In genomic region chr5:52469835-52470234, GRCh38 we compare ENCODE assay signal across 16 cellular contexts.
DNase-seq lines count a peak whose midpoint lies in the region; ATAC-seq, FAIRE-seq and TF ChIP-seq lines count a peak whose summit lies in the region.
"Had no signal": no experiment of that assay in that cellular context is flagged by ENCODE, and none has a peak within 500 bp of the region (broad histone marks: within the 10 kb centered on the region; RNA-seq: fewer than 3 reads in every experiment).

No MANE protein-coding gene starts in this region.

- H3K27me3 ChIP-seq in hepatocyte = no peaks in the 10 kb centered on the region

- H3K9me3 ChIP-seq in hepatocyte (ENCODE audit: low read depth) = no peaks in the 10 kb centered on the region
- H3K9me3 ChIP-seq: thoracic aorta had no signal

- H2AFZ ChIP-seq in hepatocyte = peak overlapping the region; percentile 16

- no peaks in the 10 kb centered on the region for H3K9me2 ChIP-seq in hepatocyte (replicated peaks; ENCODE audit: insufficient read depth)

- DNase-seq in SIG-M5 treated with dmso at 0.1 percent for 504 hours (lab: John Stamatoyannopoulos, UW; ENCODE audit: unreplicated experiment) (peak; percentile 43), SIG-M5 (lab: John Stamatoyannopoulos, UW) (no peak), GM19239 (ENCODE audit: insufficient read length, low spot score) (no peak), NOMO-1 treated with dmso at 0.1 percent for 144 hours (lab: John Stamatoyannopoulos, UW; ENCODE audit: unreplicated experiment) (peak; percentile 8), hepatocyte (ENCODE audit: low spot score) (no peak), SW 1271 (lab: John Stamatoyannopoulos, UW) (no peak)
- DNase-seq: activated T-cell treated with anti-CD3 and anti-CD28 coated beads for 4 hours, NCI-H1048, NCI-H226 had no signal

- peak overlapping the region; percentile 63 for H3K4me2 ChIP-seq in hepatocyte

- no peaks in the 10 kb centered on the region for H3K4me1 ChIP-seq in hepatocyte (ENCODE audit: insufficient read depth)

- FAIRE-seq in GM19239 (lab: Jason Lieb, UNC) = peak; percentile 11
- FAIRE-seq: GM18507 had no signal

- no peaks in the 10 kb centered on the region for H3K36me3 ChIP-seq in hepatocyte (replicated peaks; ENCODE audit: insufficient read depth, low read depth)
- H3K36me3 ChIP-seq: thoracic aorta had no signal

- no peak overlapping the region for H3K4me3 ChIP-seq in hepatocyte
- H3K4me3 ChIP-seq: thoracic aorta had no signal

- H3K79me2 ChIP-seq in hepatocyte = no peaks in the 10 kb centered on the region

- H4K20me1 ChIP-seq in hepatocyte (ENCODE audit: insufficient read depth, poor library complexity, severe bottlenecking) = no peaks in the 10 kb centered on the region

- no peak overlapping the region for H3K27ac ChIP-seq in hepatocyte
- H3K27ac ChIP-seq: 22Rv1, RWPE1, thoracic aorta had no signal

- TF ChIP-seq CTCF in hepatocyte (IDR thresholded peaks at IDR 0.05; ENCODE audit: poor library complexity) = no peak

- WGBS in hepatocyte (ENCODE audit: low lambda C conversion rate, missing lambda C conversion rate) = 64% methylated on average over 1 of the region's 1 CpG

- ATAC-seq in SK-N-SH treated with all-trans-retinoic acid at 6 μM for 48 hours = no peak
- no peak for ATAC-seq in activated CD4-positive, CD25-positive, alpha-beta regulatory T cell treated with anti-CD3 and anti-CD28 coated beads, Interleukin-2, amount 50 U/mL, for 24 hours
- ATAC-seq: HCT116 had no signal

TF ChIP-seq in SK-N-SH treated with all-trans-retinoic acid at 6 μM for 48 hours, 23 proteins besides CTCF, POLR2A, EP300 and RAD21:
- TF ChIP-seq, protein P1, sequence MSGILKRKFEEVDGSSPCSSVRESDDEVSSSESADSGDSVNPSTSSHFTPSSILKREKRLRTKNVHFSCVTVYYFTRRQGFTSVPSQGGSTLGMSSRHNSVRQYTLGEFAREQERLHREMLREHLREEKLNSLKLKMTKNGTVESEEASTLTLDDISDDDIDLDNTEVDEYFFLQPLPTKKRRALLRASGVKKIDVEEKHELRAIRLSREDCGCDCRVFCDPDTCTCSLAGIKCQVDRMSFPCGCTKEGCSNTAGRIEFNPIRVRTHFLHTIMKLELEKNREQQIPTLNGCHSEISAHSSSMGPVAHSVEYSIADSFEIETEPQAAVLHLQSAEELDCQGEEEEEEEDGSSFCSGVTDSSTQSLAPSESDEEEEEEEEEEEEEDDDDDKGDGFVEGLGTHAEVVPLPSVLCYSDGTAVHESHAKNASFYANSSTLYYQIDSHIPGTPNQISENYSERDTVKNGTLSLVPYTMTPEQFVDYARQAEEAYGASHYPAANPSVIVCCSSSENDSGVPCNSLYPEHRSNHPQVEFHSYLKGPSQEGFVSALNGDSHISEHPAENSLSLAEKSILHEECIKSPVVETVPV (CRISPR knock-in tag; IDR thresholded peaks at IDR 0.05) = no peak
- TF ChIP-seq PPARA (CRISPR knock-in tag; IDR thresholded peaks at IDR 0.05; ENCODE audit: borderline replicate concordance) (no peak), TOX (CRISPR knock-in tag; IDR thresholded peaks at IDR 0.05; ENCODE audit: borderline replicate concordance) (no peak)

Comparison
In these comparisons a context has a peak if more than half of its experiments do, and no peak if none do; other contexts are left out.
1. DNase-seq: peak in SIG-M5 treated with dmso at 0.1 percent for 504 hours (single experiment) and NOMO-1 treated with dmso at 0.1 percent for 144 hours (single experiment); none in SIG-M5 (single experiment), GM19239 (single experiment), hepatocyte (single experiment) and SW 1271 (0 of 2).